ENCODE assay signal across 1 cellular context in genomic region chr6:36666726-36667591, GRCh38.
TF ChIP-seq lines count a peak whose summit lies in the region.

No MANE protein-coding gene starts in this region.

TF ChIP-seq in HepG2, 621 proteins besides CTCF, POLR2A, EP300 and RAD21 (continued from another document and continues in another):
- peak; percentile 75; the same call in 1 of the 2 replicates for TF ChIP-seq ZNF362 (CRISPR knock-in tag; IDR thresholded peaks at IDR 0.05; ENCODE audit: borderline replicate concordance)
- no peak for TF ChIP-seq SSRP1 (CRISPR knock-in tag; IDR thresholded peaks at IDR 0.05)
- TF ChIP-seq PAX8 (CRISPR knock-in tag; IDR thresholded peaks at IDR 0.05; ENCODE audit: borderline replicate concordance), result no peak
- no peak for TF ChIP-seq TRIM22 (IDR thresholded peaks at IDR 0.05)
- TF ChIP-seq THYN1 (CRISPR knock-in tag; IDR thresholded peaks at IDR 0.05; ENCODE audit: borderline replicate concordance, low read depth), result no peak; the same call in 1 of the 2 replicates
- TF ChIP-seq MBD4 (IDR thresholded peaks at IDR 0.05; ENCODE audit: borderline replicate concordance, low read length), result no peak
- TF ChIP-seq RORA (CRISPR knock-in tag; IDR thresholded peaks at IDR 0.05), result no peak
- TF ChIP-seq NFAT5 (CRISPR knock-in tag; IDR thresholded peaks at IDR 0.05), result peak; percentile 49; the same call in 1 of the 2 replicates
- peak; percentile 91 for TF ChIP-seq ZMYM4 (CRISPR knock-in tag; IDR thresholded peaks at IDR 0.05)
- TF ChIP-seq SMARCC2 (IDR thresholded peaks at IDR 0.05), result no peak
- TF ChIP-seq HNF1A (IDR thresholded peaks at IDR 0.05; ENCODE audit: low read depth), result peak; percentile 48; the same call in 1 of the 2 replicates
- TF ChIP-seq HNF1A (CRISPR knock-in tag; IDR thresholded peaks at IDR 0.05; ENCODE audit: borderline replicate concordance), result peak; percentile 75; the same call in 1 of the 2 replicates
- TF ChIP-seq NR2C2 (CRISPR knock-in tag; IDR thresholded peaks at IDR 0.05; ENCODE audit: borderline replicate concordance), result peak; percentile 51; the same call in 1 of the 2 replicates
- TF ChIP-seq ZHX2 (IDR thresholded peaks at IDR 0.05; ENCODE audit: low read depth), result no peak; the same call in 1 of the 2 replicates
- 0 out of 2 replicates have a peak, but pooled peaks have one; percentile 15 for TF ChIP-seq ZHX2 (CRISPR knock-in tag; IDR thresholded peaks at IDR 0.05; ENCODE audit: borderline replicate concordance)
- no peak for TF ChIP-seq ZNF83 (CRISPR knock-in tag; IDR thresholded peaks at IDR 0.05; ENCODE audit: borderline replicate concordance)
- TF ChIP-seq PITX1 (CRISPR knock-in tag; IDR thresholded peaks at IDR 0.05), result peak; percentile 76
- TF ChIP-seq ZNF724P (CRISPR knock-in tag; IDR thresholded peaks at IDR 0.05; ENCODE audit: borderline replicate concordance), result 0 out of 2 replicates have a peak, but pooled peaks have one; percentile 85
- no peak for TF ChIP-seq CHD2 (IDR thresholded peaks at IDR 0.05; ENCODE audit: low read depth, low read length)
- peak; percentile 97 for TF ChIP-seq ZNF124 (CRISPR knock-in tag; IDR thresholded peaks at IDR 0.05)
- TF ChIP-seq, protein P1, sequence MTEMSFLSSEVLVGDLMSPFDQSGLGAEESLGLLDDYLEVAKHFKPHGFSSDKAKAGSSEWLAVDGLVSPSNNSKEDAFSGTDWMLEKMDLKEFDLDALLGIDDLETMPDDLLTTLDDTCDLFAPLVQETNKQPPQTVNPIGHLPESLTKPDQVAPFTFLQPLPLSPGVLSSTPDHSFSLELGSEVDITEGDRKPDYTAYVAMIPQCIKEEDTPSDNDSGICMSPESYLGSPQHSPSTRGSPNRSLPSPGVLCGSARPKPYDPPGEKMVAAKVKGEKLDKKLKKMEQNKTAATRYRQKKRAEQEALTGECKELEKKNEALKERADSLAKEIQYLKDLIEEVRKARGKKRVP (CRISPR knock-in tag; IDR thresholded peaks at IDR 0.05), result peak; percentile 81 to 100; a peak in 3 of 4 replicates
